ENCODE assay signal across 8 cellular contexts in the genomic region with DNA sequence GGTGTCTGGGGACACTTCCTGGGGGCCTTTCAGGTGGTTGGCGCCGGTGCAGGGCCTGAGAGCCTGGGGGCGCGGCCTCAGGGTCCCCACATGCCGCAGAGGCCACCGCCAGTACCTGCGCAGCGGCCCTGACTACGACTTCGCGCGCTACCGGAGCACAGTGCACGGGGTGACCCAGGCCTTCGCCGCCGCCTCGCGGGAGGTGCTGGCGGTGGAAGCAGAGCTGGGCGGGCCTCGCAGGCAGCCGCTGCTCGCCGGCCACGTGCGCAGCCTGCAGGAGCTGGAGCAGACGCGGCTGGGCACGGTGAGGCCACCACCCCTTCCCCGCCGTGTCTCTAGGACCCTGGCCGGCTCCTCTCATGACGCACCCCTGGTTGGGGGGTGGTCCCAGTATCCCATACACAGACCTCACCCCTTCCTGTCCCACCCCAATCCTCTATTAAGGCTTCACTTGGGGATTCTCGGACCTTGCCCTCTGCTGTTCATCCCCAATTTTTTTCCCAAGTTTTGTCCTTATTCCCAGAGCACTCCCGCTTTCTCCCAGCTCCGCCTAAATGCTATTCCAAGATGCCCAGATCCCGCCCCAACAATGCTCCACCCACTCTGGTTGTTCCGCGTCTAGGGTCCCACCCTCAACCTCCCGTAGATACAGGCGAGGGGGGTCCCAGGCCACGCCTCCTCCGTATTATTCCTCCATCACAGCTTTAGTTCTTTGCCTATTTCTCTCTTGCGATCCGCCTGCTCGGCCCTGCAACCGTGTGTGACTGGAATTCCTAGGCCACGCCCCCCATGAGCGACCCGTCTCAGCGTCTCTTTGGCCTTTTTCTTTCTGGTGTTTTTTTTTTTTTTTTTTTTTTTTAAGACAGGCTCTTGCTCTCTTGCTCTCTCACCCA. TPM values are rescaled to one million over a fixed set of nuclear protein-coding genes. Genes with fewer than 3 reads are reported as not detected.
DNase-seq lines count a peak whose midpoint lies in the region; ATAC-seq lines count a peak whose summit lies in the region.

No MANE protein-coding gene starts in this region.

- H3K4me1 ChIP-seq in stomach smooth muscle (ENCODE audit: control insufficient read depth, insufficient read depth, low read length): peaks cover 34% of the 10 kb centered on the region

- peak; percentile 20 for ATAC-seq in GM18519 (IDR thresholded peaks at IDR 0.05; ENCODE audit: low FRiP score, unreplicated experiment)
- peak; percentile 20 for ATAC-seq in HG03097 (IDR thresholded peaks at IDR 0.05; ENCODE audit: low FRiP score, unreplicated experiment)

- no peaks in the 10 kb centered on the region for H3K9me3 Mint-ChIP-seq in activated CD4-positive, alpha-beta memory T cell treated with anti-CD3 and anti-CD28 coated beads, Interleukin-2, amount 10 ng/mL, durations not matched to agents 7 days and 5 days

- H3K27ac ChIP-seq in epithelial cell of prostate: peak overlapping the region; percentile 79
- H3K27ac ChIP-seq in stomach smooth muscle (ENCODE audit: low read length): peak overlapping the region; percentile 49

- DNase-seq in AG08395 (ENCODE audit: low spot score) (peak; percentile 61), NCI-H460 (ENCODE audit: extremely low read depth, low read depth) (peak; percentile 46), epithelial cell of prostate (ENCODE audit: low read depth, low spot score) (peak; percentile 31), mucosa of gallbladder (ENCODE audit: low spot score) (peak; percentile 61)
- peak; percentile 79 for DNase-seq in activated CD4-positive, alpha-beta memory T cell treated with anti-CD3 and anti-CD28 coated beads, Interleukin-2, amount 10 ng/mL, durations not matched to agents 7 days and 5 days

- peak overlapping the region; percentile 90 for H3K27ac Mint-ChIP-seq in activated CD4-positive, alpha-beta memory T cell treated with anti-CD3 and anti-CD28 coated beads, Interleukin-2, amount 10 ng/mL, durations not matched to agents 7 days and 5 days

- H3K36me3 Mint-ChIP-seq in activated CD4-positive, alpha-beta memory T cell treated with anti-CD3 and anti-CD28 coated beads, Interleukin-2, amount 10 ng/mL, durations not matched to agents 7 days and 5 days (ENCODE audit: low read depth): peaks cover 14% of the 10 kb centered on the region

- H3K4me3 ChIP-seq in stomach smooth muscle (ENCODE audit: low read length in 2 of 2): peak overlapping the region; percentile 73 to 85

- POLR2A ChIA-PET in activated CD4-positive, alpha-beta memory T cell treated with anti-CD3 and anti-CD28 coated beads, Interleukin-2, amount 10 ng/mL, durations not matched to agents 7 days and 5 days (lab: Charles Lee): interaction anchor here (0.7 to 6.5 kb wide), 22 partner anchors 12 to 838 kb away, joined by 3 to 114 read pairs (median 4); partner anchors contain the start of genes COPE, DDX49, ELL and FCHO1

- no peaks in the 10 kb centered on the region for H3K9me3 ChIP-seq in stomach smooth muscle (ENCODE audit: control insufficient read depth in 2 of 2, low read length in 2 of 2)

- no peaks in the 10 kb centered on the region for H3K27me3 ChIP-seq in stomach smooth muscle (ENCODE audit: control insufficient read depth in 1 of 2, insufficient read depth in 2 of 2, low read length in 2 of 2)

- H3K4me1 Mint-ChIP-seq in activated CD4-positive, alpha-beta memory T cell treated with anti-CD3 and anti-CD28 coated beads, Interleukin-2, amount 10 ng/mL, durations not matched to agents 7 days and 5 days: peaks cover 46% of the 10 kb centered on the region

- H3K27me3 Mint-ChIP-seq in activated CD4-positive, alpha-beta memory T cell treated with anti-CD3 and anti-CD28 coated beads, Interleukin-2, amount 10 ng/mL, durations not matched to agents 7 days and 5 days: peaks cover under 1% of the 10 kb centered on the region

- peaks cover 0 to 3% of the 10 kb centered on the region in 2 donors for H3K36me3 ChIP-seq in stomach smooth muscle (ENCODE audit: control insufficient read depth in 2 of 2, insufficient read depth in 2 of 2, low read length in 2 of 2)

- H3K4me3 Mint-ChIP-seq in activated CD4-positive, alpha-beta memory T cell treated with anti-CD3 and anti-CD28 coated beads, Interleukin-2, amount 10 ng/mL, durations not matched to agents 7 days and 5 days: peak overlapping the region; percentile 85

- H3K9ac ChIP-seq in stomach smooth muscle (ENCODE audit: low read length in 2 of 2): peak overlapping the region; percentile 60

- CTCF ChIA-PET in activated CD4-positive, alpha-beta memory T cell treated with anti-CD3 and anti-CD28 coated beads, Interleukin-2, amount 10 ng/mL, durations not matched to agents 7 days and 5 days (lab: Charles Lee): interaction anchor here (0.6 to 5.7 kb wide), 35 partner anchors 9 to 350 kb away, joined by 3 to 63 read pairs (median 4); partner anchors contain the start of genes COPE, DDX49, ELL and FKBP8

RNA-seq across cellular contexts. Expression of gene REX1BD, which starts 1.0 kb away (rescaled TPM):
- 27.9 and 46.6 TPM in 2 replicates for total RNA-seq in NCI-H460 (2014; rRNA removed; shearing (Covaris generic))
- polyA plus RNA-seq in NCI-H460 (2014; cell fraction: nucleus; rRNA removed): 249 and 384 TPM in 2 replicates
- total RNA-seq in activated CD4-positive, alpha-beta memory T cell treated with anti-CD3 and anti-CD28 coated beads, Interleukin-2, amount 10 ng/mL, durations not matched to agents 7 days and 5 days: 10 to 100 TPM; 81.2 to 83.3 TPM
- 93.0 TPM for total RNA-seq in mucosa of gallbladder

RNA-seq across cellular contexts. Expression of gene CRLF1, which starts 17.0 kb away (rescaled TPM):
- total RNA-seq in NCI-H460 (2014; rRNA removed; shearing (Covaris generic)): 91.3 and 109 TPM in 2 replicates
- 76.3 and 105 TPM in 2 replicates for polyA plus RNA-seq in NCI-H460 (2014; cell fraction: nucleus; rRNA removed)
- not detected for total RNA-seq in activated CD4-positive, alpha-beta memory T cell treated with anti-CD3 and anti-CD28 coated beads, Interleukin-2, amount 10 ng/mL, durations not matched to agents 7 days and 5 days
- total RNA-seq in mucosa of gallbladder: 5.8 TPM

RNA-seq across cellular contexts. Expression of gene UBA52, which starts 18.0 kb away (rescaled TPM):
- 1,097 and 1,144 TPM in 2 replicates for total RNA-seq in NCI-H460 (2014; rRNA removed; shearing (Covaris generic))
- 290 and 461 TPM in 2 replicates for polyA plus RNA-seq in NCI-H460 (2014; cell fraction: nucleus; rRNA removed)
- 1,000 to 10,000 TPM; 1,374 to 1,409 TPM for total RNA-seq in activated CD4-positive, alpha-beta memory T cell treated with anti-CD3 and anti-CD28 coated beads, Interleukin-2, amount 10 ng/mL, durations not matched to agents 7 days and 5 days
- total RNA-seq in mucosa of gallbladder: 878 TPM

RNA-seq across cellular contexts. Expression of gene TMEM59L, which starts 23.0 kb away (rescaled TPM):
- total RNA-seq in NCI-H460 (2014; rRNA removed; shearing (Covaris generic)): 3.9 and 7.7 TPM in 2 replicates
- polyA plus RNA-seq in NCI-H460 (2014; cell fraction: nucleus; rRNA removed): 5.2 and 8.5 TPM in 2 replicates
- under 1 TPM in 1 of 2 experiments, not detected in 1; 0.13 TPM for total RNA-seq in activated CD4-positive, alpha-beta memory T cell treated with anti-CD3 and anti-CD28 coated beads, Interleukin-2, amount 10 ng/mL, durations not matched to agents 7 days and 5 days
- total RNA-seq in mucosa of gallbladder: 10.9 TPM

RNA-seq across cellular contexts. Expression of gene KXD1, which starts 32.0 kb away (rescaled TPM):
- 91.5 and 108 TPM in 2 replicates for total RNA-seq in NCI-H460 (2014; rRNA removed; shearing (Covaris generic))
- polyA plus RNA-seq in NCI-H460 (2014; cell fraction: nucleus; rRNA removed): 120 and 168 TPM in 2 replicates
- 10 to 100 TPM; 93.0 to 99.1 TPM for total RNA-seq in activated CD4-positive, alpha-beta memory T cell treated with anti-CD3 and anti-CD28 coated beads, Interleukin-2, amount 10 ng/mL, durations not matched to agents 7 days and 5 days
- total RNA-seq in mucosa of gallbladder: 70.5 TPM

Comparison
In these comparisons a context has a peak if more than half of its experiments do, and no peak if none do; other contexts are left out.
1. Peak in every context shown above with its lines: DNase-seq, ATAC-seq, H3K4me3 ChIP-seq and H3K27ac ChIP-seq.
2. RNA of gene CRLF1, which starts 17.0 kb away (total RNA-seq): 91.3 to 109 TPM in NCI-H460; 5.8 TPM in mucosa of gallbladder (single experiment) and not detected in activated CD4-positive, alpha-beta memory T cell treated with anti-CD3 and anti-CD28 coated beads, Interleukin-2, amount 10 ng/mL, durations not matched to agents 7 days and 5 days; every median in the first group is over 10 times any median in the second.